In genomic region chr11:9814108-9814507, GRCh38 we compare ENCODE assay signal across 23 cellular contexts.
"Had no signal": no experiment of that assay in that cellular context is flagged by ENCODE, and none has a peak within 500 bp of the region (broad histone marks: within the 10 kb centered on the region; RNA-seq: fewer than 3 reads in every experiment).

No MANE protein-coding gene starts in this region.

- H3K9me3 ChIP-seq: SJCRH30 had no signal

- H3K27me3 ChIP-seq: brain microvascular endothelial cell, cardiac muscle cell, SJCRH30 had no signal

- H3K27ac ChIP-seq: brain microvascular endothelial cell, cardiac muscle cell, RWPE1, SJCRH30 had no signal

- H3K9me3 Mint-ChIP-seq: activated CD4-positive, alpha-beta memory T cell treated with anti-CD3 and anti-CD28 coated beads for 36 hours; activated CD4-positive, alpha-beta T cell treated with anti-CD3 and anti-CD28 coated beads, Interleukin-2, amount 10 ng/mL, durations not matched to agents 7 days and 5 days; activated naive CD4-positive, alpha-beta T cell treated with anti-CD3 and anti-CD28 coated beads for 36 hours; activated T-cell treated with anti-CD3 and anti-CD28 coated beads, Interleukin-2, amount 50 U/mL, for 4 hours; T-helper 1 cell treated with Interleukin-12 subunit alpha and Interleukin-12 subunit beta and Interleukin-4 antibody, amounts not matched to agents 30 μg/mL and 1 μg/mL, for 36 hours; WTC11 had no signal

- ATAC-seq: activated T-cell treated with anti-CD3 and anti-CD28 coated beads, Interleukin-2, amount 50 U/mL, for 4 hours; WTC11 had no signal

- H3K4me3 ChIP-seq: cardiac muscle cell, SJCRH30 had no signal

- DNase-seq: activated CD4-positive, alpha-beta memory T cell treated with anti-CD3 and anti-CD28 coated beads for 36 hours; activated CD4-positive, alpha-beta T cell treated with anti-CD3 and anti-CD28 coated beads, Interleukin-2, amount 10 ng/mL, durations not matched to agents 7 days and 5 days; activated CD4-positive, CD25-positive, alpha-beta regulatory T cell treated with anti-CD3 and anti-CD28 coated beads, Interleukin-2, amount 50 U/mL, for 72 hours; activated CD8-positive, alpha-beta memory T cell treated with anti-CD3 and anti-CD28 coated beads for 24 hours; activated effector memory CD4-positive, alpha-beta T cell treated with anti-CD3 and anti-CD28 coated beads, Interleukin-2, amount 50 U/mL, for 16 hours; activated naive CD4-positive, alpha-beta T cell treated with anti-CD3 and anti-CD28 coated beads for 36 hours; activated T-cell treated with anti-CD3 and anti-CD28 coated beads, Interleukin-2, amount 50 U/mL, for 4 hours; brain microvascular endothelial cell; MM.1S; NCI-H1105; NCI-H1436; NCI-H187; NCI-H2081 treated with DMSO at 0.1 percent for 48 hours; NCI-H446 treated with DMSO at 0.1 percent for 48 hours; NCI-H524 treated with DMSO at 0.1 percent for 48 hours; NCI-H774; Right ventricle myocardium superior; SJCRH30 had no signal

- H3K4me3 Mint-ChIP-seq: activated CD4-positive, alpha-beta memory T cell treated with anti-CD3 and anti-CD28 coated beads for 36 hours; activated CD4-positive, alpha-beta T cell treated with anti-CD3 and anti-CD28 coated beads, Interleukin-2, amount 10 ng/mL, durations not matched to agents 7 days and 5 days; activated naive CD4-positive, alpha-beta T cell treated with anti-CD3 and anti-CD28 coated beads for 36 hours; activated naive CD8-positive, alpha-beta T cell; activated T-cell treated with anti-CD3 and anti-CD28 coated beads, Interleukin-2, amount 50 U/mL, for 4 hours; T-helper 1 cell treated with Interleukin-12 subunit alpha and Interleukin-12 subunit beta and Interleukin-4 antibody, amounts not matched to agents 30 μg/mL and 1 μg/mL, for 36 hours; WTC11 had no signal

- H3K27ac Mint-ChIP-seq: activated CD4-positive, alpha-beta memory T cell treated with anti-CD3 and anti-CD28 coated beads for 36 hours; activated CD4-positive, alpha-beta T cell treated with anti-CD3 and anti-CD28 coated beads, Interleukin-2, amount 10 ng/mL, durations not matched to agents 7 days and 5 days; activated naive CD4-positive, alpha-beta T cell treated with anti-CD3 and anti-CD28 coated beads for 36 hours; activated naive CD8-positive, alpha-beta T cell; T-helper 1 cell treated with Interleukin-12 subunit alpha and Interleukin-12 subunit beta and Interleukin-4 antibody, amounts not matched to agents 30 μg/mL and 1 μg/mL, for 36 hours; WTC11 had no signal

- H3K27me3 Mint-ChIP-seq: activated CD4-positive, alpha-beta memory T cell treated with anti-CD3 and anti-CD28 coated beads for 36 hours; activated CD4-positive, alpha-beta T cell treated with anti-CD3 and anti-CD28 coated beads, Interleukin-2, amount 10 ng/mL, durations not matched to agents 7 days and 5 days; activated naive CD8-positive, alpha-beta T cell had no signal

- H3K4me1 ChIP-seq: SJCRH30 had no signal

- H3K4me1 Mint-ChIP-seq: activated CD4-positive, alpha-beta T cell treated with anti-CD3 and anti-CD28 coated beads, Interleukin-2, amount 10 ng/mL, durations not matched to agents 7 days and 5 days had no signal
